20 cellular contexts compared by ENCODE assay signal in the genomic region with DNA sequence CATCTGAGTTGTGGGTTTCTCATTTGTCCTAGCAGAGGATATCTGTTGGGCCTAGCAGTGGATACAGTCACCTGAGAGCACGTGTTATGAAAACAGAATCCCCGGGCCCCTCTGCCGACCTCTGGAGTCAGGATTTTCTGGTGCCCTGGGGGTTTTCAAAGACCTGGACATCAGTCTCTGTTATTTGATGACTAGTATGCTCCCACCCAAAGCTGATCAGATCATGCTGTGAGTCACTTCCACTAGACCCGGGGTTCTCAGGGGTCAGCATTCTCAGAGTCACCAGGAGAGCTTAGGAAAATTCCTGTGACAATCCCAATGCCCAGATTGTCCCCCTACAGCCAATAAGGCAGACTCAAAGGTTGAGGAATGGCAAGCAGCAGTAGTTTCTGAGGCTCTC. TPM values are rescaled to one million over a fixed set of nuclear protein-coding genes. Genes with fewer than 3 reads are reported as not detected.
"Had no signal": no experiment of that assay in that cellular context is flagged by ENCODE, and none has a peak within 500 bp of the region (broad histone marks: within the 10 kb centered on the region; RNA-seq: fewer than 3 reads in every experiment).

No MANE protein-coding gene starts in this region.

- H3K36me3 Mint-ChIP-seq: neural progenitor cell, WTC11 had no signal

- H3K9me3 ChIP-seq: lower lobe of right lung, ovary, sigmoid colon, thyroid gland, uterus had no signal

- H3K4me2 ChIP-seq: neural progenitor cell had no signal

- H3K9me3 Mint-ChIP-seq: activated CD8-positive, alpha-beta T cell treated with anti-CD3 and anti-CD28 coated beads for 36 hours; activated T-cell treated with anti-CD3 and anti-CD28 coated beads, Interleukin-2, amount 50 U/mL, for 4 hours; immature natural killer cell; WTC11 had no signal

- DNase-seq: activated CD4-positive, alpha-beta T cell treated with anti-CD3 and anti-CD28 coated beads for 4 hours; activated CD8-positive, alpha-beta T cell treated with anti-CD3 and anti-CD28 coated beads for 36 hours; activated effector memory CD4-positive, alpha-beta T cell treated with Interleukin-2 at 50 U/mL for 16 hours; activated naive CD4-positive, alpha-beta T cell treated with anti-CD3 and anti-CD28 coated beads, Interleukin-2, amount 50 U/mL, for 16 hours; activated T-cell treated with anti-CD3 and anti-CD28 coated beads, Interleukin-2, amount 50 U/mL, for 4 hours; foreskin melanocyte; head of caudate nucleus; immature natural killer cell; left colon; lower lobe of right lung; naive B cell; ovary; sigmoid colon; stimulated activated CD4-positive, alpha-beta T cell treated with anti-CD3 and anti-CD28 coated beads, Interleukin-12 subunit alpha, Interleukin-12 subunit beta, amount 100 ng/mL, for 4 hours; T-helper 2 cell; thyroid gland; uterus had no signal

- H3K27ac ChIP-seq: lower lobe of right lung, neural progenitor cell, ovary, sigmoid colon, thyroid gland, uterus had no signal

- H3K4me3 Mint-ChIP-seq: activated CD8-positive, alpha-beta T cell treated with anti-CD3 and anti-CD28 coated beads for 36 hours; activated T-cell treated with anti-CD3 and anti-CD28 coated beads, Interleukin-2, amount 50 U/mL, for 4 hours; immature natural killer cell; neural progenitor cell; stimulated activated memory B cell treated with anti-CD40 and anti-IgM and Interleukin-4, amounts not matched to agents 10 μg/mL and 1 μg/mL and 100 μg/mL, for 72 hours; WTC11 had no signal

- H3K36me3 ChIP-seq: lower lobe of right lung, neural progenitor cell, ovary, sigmoid colon, thyroid gland, uterus had no signal

- H3K27me3 ChIP-seq: neural progenitor cell, ovary, thyroid gland, uterus had no signal

- H3K4me1 ChIP-seq: neural progenitor cell, uterus had no signal

- H2AFZ ChIP-seq: neural progenitor cell had no signal

- H3K9ac ChIP-seq: neural progenitor cell had no signal

- H3K27ac Mint-ChIP-seq: activated CD8-positive, alpha-beta T cell treated with anti-CD3 and anti-CD28 coated beads for 36 hours; neural progenitor cell; WTC11 had no signal

- H3K27me3 Mint-ChIP-seq: activated CD8-positive, alpha-beta T cell treated with anti-CD3 and anti-CD28 coated beads for 36 hours; naive B cell; stimulated activated memory B cell treated with anti-CD40 and anti-IgM and Interleukin-4, amounts not matched to agents 10 μg/mL and 1 μg/mL and 100 μg/mL, for 72 hours had no signal

- H3K4me3 ChIP-seq: lower lobe of right lung, neural progenitor cell, ovary, sigmoid colon, thyroid gland, uterus had no signal

- ATAC-seq: activated CD8-positive, alpha-beta T cell treated with anti-CD3 and anti-CD28 coated beads for 36 hours; activated T-cell treated with anti-CD3 and anti-CD28 coated beads, Interleukin-2, amount 50 U/mL, for 4 hours; left colon; lower lobe of right lung; stimulated activated memory B cell treated with anti-CD40 and anti-IgM and Interleukin-4, amounts not matched to agents 10 μg/mL and 1 μg/mL and 100 μg/mL, for 72 hours; WTC11 had no signal

RNA-seq across cellular contexts. Expression of gene KCNJ1, which starts 38.7 kb away (rescaled TPM):
- polyA plus RNA-seq: immature natural killer cell, ovary, sigmoid colon had no signal
